In genomic region chr17:69609495-69610315, GRCh38 we compare ENCODE assay signal across 8 cellular contexts.
DNase-seq lines count a peak whose midpoint lies in the region; ATAC-seq and TF ChIP-seq lines count a peak whose summit lies in the region.

No MANE protein-coding gene starts in this region.

- ATAC-seq in GM18511 (IDR thresholded peaks at IDR 0.05; ENCODE audit: unreplicated experiment) (no peak), HG03095 (IDR thresholded peaks at IDR 0.05; ENCODE audit: unreplicated experiment) (no peak), GM18868 (IDR thresholded peaks at IDR 0.05; ENCODE audit: unreplicated experiment) (no peak)
- ATAC-seq in activated T-cell treated with anti-CD3 and anti-CD28 coated beads, Interleukin-2, amount 50 U/mL, for 72 hours (replicated peaks in 1 of 2), result no peak

- TF ChIP-seq CTCF in NB4 (IDR thresholded peaks at IDR 0.05; ENCODE audit: low read depth, low read length) (peak; percentile 61), mesothelial cell of epicardium (IDR thresholded peaks at IDR 0.05; ENCODE audit: unreplicated experiment) (no peak)

- no peak overlapping the region for H3K4me3 ChIP-seq in NB4 (ENCODE audit: low read depth, low read length)

- H3K27ac Mint-ChIP-seq in mesothelial cell of epicardium, result peak overlapping the region; percentile 41
- H3K27ac Mint-ChIP-seq in activated T-cell treated with anti-CD3 and anti-CD28 coated beads, Interleukin-2, amount 50 U/mL, for 72 hours, result no peak overlapping the region

- H3K9me3 Mint-ChIP-seq in mesothelial cell of epicardium, result peaks cover 8% of the 10 kb centered on the region
- peaks cover 2% of the 10 kb centered on the region in 2 donors for H3K9me3 Mint-ChIP-seq in activated T-cell treated with anti-CD3 and anti-CD28 coated beads, Interleukin-2, amount 50 U/mL, for 72 hours

- H3K4me3 Mint-ChIP-seq in mesothelial cell of epicardium, result no peak overlapping the region
- H3K4me3 Mint-ChIP-seq in activated T-cell treated with anti-CD3 and anti-CD28 coated beads, Interleukin-2, amount 50 U/mL, for 72 hours, result no peak overlapping the region

- H3K27me3 Mint-ChIP-seq in mesothelial cell of epicardium (ENCODE audit: low read depth), result no peaks in the 10 kb centered on the region
- peaks cover 7% of the 10 kb centered on the region for H3K27me3 Mint-ChIP-seq in activated T-cell treated with anti-CD3 and anti-CD28 coated beads, Interleukin-2, amount 50 U/mL, for 72 hours (ENCODE audit: low read depth)

- TF ChIP-seq POLR2A in NB4 (IDR thresholded peaks at IDR 0.05; ENCODE audit: extremely low read depth, insufficient read length), result no peak

- DNase-seq in EL (peak; percentile 61), NB4 (ENCODE audit: low read depth) (peak; percentile 9), cerebellar cortex (ENCODE audit: low spot score) (peak; percentile 58), mesothelial cell of epicardium (ENCODE audit: low spot score in 2 of 2, unreplicated experiment in 2 of 2) (no peak)
- no peak for DNase-seq in activated T-cell treated with anti-CD3 and anti-CD28 coated beads, Interleukin-2, amount 50 U/mL, for 72 hours

- peaks cover 4% of the 10 kb centered on the region for H3K36me3 Mint-ChIP-seq in mesothelial cell of epicardium
- H3K36me3 Mint-ChIP-seq in activated T-cell treated with anti-CD3 and anti-CD28 coated beads, Interleukin-2, amount 50 U/mL, for 72 hours (ENCODE audit: insufficient read depth in 2 of 2), result no peaks in the 10 kb centered on the region

- peaks cover 53% of the 10 kb centered on the region for H3K4me1 Mint-ChIP-seq in mesothelial cell of epicardium
- peaks cover 13% of the 10 kb centered on the region for H3K4me1 Mint-ChIP-seq in activated T-cell treated with anti-CD3 and anti-CD28 coated beads, Interleukin-2, amount 50 U/mL, for 72 hours (ENCODE audit: low read depth)

Comparison
In these comparisons a context has a peak if more than half of its experiments do, and no peak if none do; other contexts are left out.
1. DNase-seq: peak in EL (single experiment), NB4 (single experiment) and cerebellar cortex (single experiment); none in mesothelial cell of epicardium (0 of 2) and activated T-cell treated with anti-CD3 and anti-CD28 coated beads, Interleukin-2, amount 50 U/mL, for 72 hours (0 of 2).